Comparison of ENCODE assay signal across 1 cellular context in the genomic region with DNA sequence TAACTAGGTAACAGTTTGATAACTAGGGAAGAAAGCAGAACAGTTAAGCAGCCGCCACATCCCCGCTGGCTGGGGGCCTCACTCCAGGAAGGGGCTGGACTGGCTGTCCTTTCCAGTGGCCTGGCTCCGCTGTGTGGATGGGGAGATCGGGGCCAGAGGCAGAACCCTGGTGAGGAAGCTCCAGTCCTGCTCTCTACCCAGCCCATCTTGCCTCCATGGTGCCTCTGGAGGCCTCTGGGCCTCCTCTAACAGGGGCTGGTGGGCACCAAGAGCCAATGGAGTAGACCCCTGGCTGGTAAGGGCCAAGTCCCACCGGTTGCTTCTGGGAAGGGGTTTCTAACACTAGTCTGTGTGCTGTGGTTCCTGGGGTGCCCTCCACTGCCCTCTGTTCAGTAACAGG.
A peak's percentile ranks its signal among the peaks of the same experiment; 100 is the strongest.
TF ChIP-seq lines count a peak whose summit lies in the region.

No MANE protein-coding gene starts in this region.

TF ChIP-seq in HepG2, 621 proteins besides CTCF, POLR2A, EP300 and RAD21:
- 0 out of 2 replicates have a peak, but pooled peaks have one; percentile 24 for TF ChIP-seq ZNF615 (CRISPR knock-in tag; IDR thresholded peaks at IDR 0.05; ENCODE audit: borderline replicate concordance)
- TF ChIP-seq FIP1L1 (IDR thresholded peaks at IDR 0.05; ENCODE audit: borderline replicate concordance, insufficient read depth, low read depth, low read length): 0 out of 2 replicates have a peak, but pooled peaks have one; percentile 2
- peak; percentile 86 for TF ChIP-seq AGO1 (IDR thresholded peaks at IDR 0.05; ENCODE audit: low read depth, low read length, poor library complexity, severe bottlenecking)
- TF ChIP-seq RBM22 (optimal IDR thresholded peaks at IDR 0.05; ENCODE audit: low read length): peak; percentile 96
- no peak for TF ChIP-seq JUND (CRISPR knock-in tag; IDR thresholded peaks at IDR 0.05)
- TF ChIP-seq, protein P1, sequence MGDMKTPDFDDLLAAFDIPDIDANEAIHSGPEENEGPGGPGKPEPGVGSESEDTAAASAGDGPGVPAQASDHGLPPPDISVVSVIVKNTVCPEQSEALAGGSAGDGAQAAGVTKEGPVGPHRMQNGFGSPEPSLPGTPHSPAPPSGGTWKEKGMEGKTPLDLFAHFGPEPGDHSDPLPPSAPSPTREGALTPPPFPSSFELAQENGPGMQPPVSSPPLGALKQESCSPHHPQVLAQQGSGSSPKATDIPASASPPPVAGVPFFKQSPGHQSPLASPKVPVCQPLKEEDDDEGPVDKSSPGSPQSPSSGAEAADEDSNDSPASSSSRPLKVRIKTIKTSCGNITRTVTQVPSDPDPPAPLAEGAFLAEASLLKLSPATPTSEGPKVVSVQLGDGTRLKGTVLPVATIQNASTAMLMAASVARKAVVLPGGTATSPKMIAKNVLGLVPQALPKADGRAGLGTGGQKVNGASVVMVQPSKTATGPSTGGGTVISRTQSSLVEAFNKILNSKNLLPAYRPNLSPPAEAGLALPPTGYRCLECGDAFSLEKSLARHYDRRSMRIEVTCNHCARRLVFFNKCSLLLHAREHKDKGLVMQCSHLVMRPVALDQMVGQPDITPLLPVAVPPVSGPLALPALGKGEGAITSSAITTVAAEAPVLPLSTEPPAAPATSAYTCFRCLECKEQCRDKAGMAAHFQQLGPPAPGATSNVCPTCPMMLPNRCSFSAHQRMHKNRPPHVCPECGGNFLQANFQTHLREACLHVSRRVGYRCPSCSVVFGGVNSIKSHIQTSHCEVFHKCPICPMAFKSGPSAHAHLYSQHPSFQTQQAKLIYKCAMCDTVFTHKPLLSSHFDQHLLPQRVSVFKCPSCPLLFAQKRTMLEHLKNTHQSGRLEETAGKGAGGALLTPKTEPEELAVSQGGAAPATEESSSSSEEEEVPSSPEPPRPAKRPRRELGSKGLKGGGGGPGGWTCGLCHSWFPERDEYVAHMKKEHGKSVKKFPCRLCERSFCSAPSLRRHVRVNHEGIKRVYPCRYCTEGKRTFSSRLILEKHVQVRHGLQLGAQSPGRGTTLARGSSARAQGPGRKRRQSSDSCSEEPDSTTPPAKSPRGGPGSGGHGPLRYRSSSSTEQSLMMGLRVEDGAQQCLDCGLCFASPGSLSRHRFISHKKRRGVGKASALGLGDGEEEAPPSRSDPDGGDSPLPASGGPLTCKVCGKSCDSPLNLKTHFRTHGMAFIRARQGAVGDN (CRISPR knock-in tag; IDR thresholded peaks at IDR 0.05): peak; percentile 26; the same call in 1 of the 2 replicates
- no peak for TF ChIP-seq NFYB (CRISPR knock-in tag; IDR thresholded peaks at IDR 0.05)
- no peak for TF ChIP-seq PLRG1 (conservative IDR thresholded peaks at IDR 0.05)
- TF ChIP-seq ZNF143 (CRISPR knock-in tag; IDR thresholded peaks at IDR 0.05): no peak
- TF ChIP-seq RBFOX2 (IDR thresholded peaks at IDR 0.05; ENCODE audit: low read depth, low read length): peak; percentile 67; the same call in 1 of the 2 replicates
- TF ChIP-seq IRF2 (CRISPR knock-in tag; IDR thresholded peaks at IDR 0.05): no peak
- peak; percentile 97 for TF ChIP-seq AGO2 (optimal IDR thresholded peaks at IDR 0.05; ENCODE audit: low read depth, low read length)
- TF ChIP-seq, protein P2, sequence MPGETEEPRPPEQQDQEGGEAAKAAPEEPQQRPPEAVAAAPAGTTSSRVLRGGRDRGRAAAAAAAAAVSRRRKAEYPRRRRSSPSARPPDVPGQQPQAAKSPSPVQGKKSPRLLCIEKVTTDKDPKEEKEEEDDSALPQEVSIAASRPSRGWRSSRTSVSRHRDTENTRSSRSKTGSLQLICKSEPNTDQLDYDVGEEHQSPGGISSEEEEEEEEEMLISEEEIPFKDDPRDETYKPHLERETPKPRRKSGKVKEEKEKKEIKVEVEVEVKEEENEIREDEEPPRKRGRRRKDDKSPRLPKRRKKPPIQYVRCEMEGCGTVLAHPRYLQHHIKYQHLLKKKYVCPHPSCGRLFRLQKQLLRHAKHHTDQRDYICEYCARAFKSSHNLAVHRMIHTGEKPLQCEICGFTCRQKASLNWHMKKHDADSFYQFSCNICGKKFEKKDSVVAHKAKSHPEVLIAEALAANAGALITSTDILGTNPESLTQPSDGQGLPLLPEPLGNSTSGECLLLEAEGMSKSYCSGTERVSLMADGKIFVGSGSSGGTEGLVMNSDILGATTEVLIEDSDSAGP (CRISPR knock-in tag; IDR thresholded peaks at IDR 0.05; ENCODE audit: borderline replicate concordance): 0 out of 2 replicates have a peak, but pooled peaks have one; percentile 33
- TF ChIP-seq ZBTB33 (CRISPR knock-in tag; IDR thresholded peaks at IDR 0.05): 0 out of 2 replicates have a peak, but pooled peaks have one; percentile 9
- TF ChIP-seq NCOA1 (CRISPR knock-in tag; IDR thresholded peaks at IDR 0.05): no peak
- no peak for TF ChIP-seq ZNF788 (CRISPR knock-in tag; IDR thresholded peaks at IDR 0.05; ENCODE audit: borderline replicate concordance)
- peak; percentile 47 for TF ChIP-seq POLR2AphosphoS5 (IDR thresholded peaks at IDR 0.05; ENCODE audit: low read depth, low read length)
TF ChIP-seq in HepG2: peak in this region for 10.
